ENCODE assay signal across 1 cellular context in genomic region chr1:244047739-244048565, GRCh38.
TF ChIP-seq lines count a peak whose summit lies in the region.

No MANE protein-coding gene starts in this region.

TF ChIP-seq in K562, 482 proteins besides CTCF, POLR2A, EP300 and RAD21 (continued from another document and continues in another):
- TF ChIP-seq XRCC3 (IDR thresholded peaks at IDR 0.05) (no peak), HMGXB4 (CRISPR knock-in tag; IDR thresholded peaks at IDR 0.05) (no peak), FOSL1 (tag; conservative IDR thresholded peaks at IDR 0.05) (0 out of 2 replicates have a peak, but pooled peaks have one; percentile 23), GMEB1 (CRISPR knock-in tag; IDR thresholded peaks at IDR 0.05) (peak; percentile 86), FOXK1 (CRISPR knock-in tag; IDR thresholded peaks at IDR 0.05; ENCODE audit: borderline replicate concordance) (no peak), ATF3 (IDR thresholded peaks at IDR 0.05) (peak; percentile 93), ATF3 (CRISPR knock-in tag; conservative IDR thresholded peaks at IDR 0.05) (0 out of 2 replicates have a peak, but pooled peaks have one; percentile 59), ZBTB17 (CRISPR knock-in tag; IDR thresholded peaks at IDR 0.05) (0 out of 2 replicates have a peak, but pooled peaks have one; percentile 53), KDM2B (CRISPR knock-in tag; IDR thresholded peaks at IDR 0.05) (peak; percentile 96), MTF1 (CRISPR knock-in tag; IDR thresholded peaks at IDR 0.05; ENCODE audit: borderline replicate concordance) (no peak), NR2C2 (CRISPR knock-in tag; IDR thresholded peaks at IDR 0.05) (peak; percentile 54; the same call in 1 of the 2 replicates), NR2C2 (tag; IDR thresholded peaks at IDR 0.05) (no peak), SNIP1 (IDR thresholded peaks at IDR 0.05; ENCODE audit: low read depth) (no peak), ID3 (CRISPR knock-in tag; IDR thresholded peaks at IDR 0.05) (no peak), ID3 (tag; IDR thresholded peaks at IDR 0.05) (peak; percentile 54; the same call in 1 of the 2 replicates), SIX5 (IDR thresholded peaks at IDR 0.05; ENCODE audit: borderline replicate concordance in 1 of 2, insufficient read depth in 1 of 2, low read depth in 1 of 2, low read length in 2 of 2) (no peak), CEBPB (tag; IDR thresholded peaks at IDR 0.05) (peak; percentile 50), RCOR1 (IDR thresholded peaks at IDR 0.05; ENCODE audit: borderline replicate concordance in 1 of 2, low read depth in 2 of 2, low read length in 2 of 2) (peak in 1 of 2 experiments; percentile 7; a peak in 1 of 4 replicates), MGA (IDR thresholded peaks at IDR 0.05) (peak; percentile 53; the same call in 1 of the 2 replicates), STAT6 (CRISPR knock-in tag; IDR thresholded peaks at IDR 0.05) (peak; percentile 60; the same call in 1 of the 2 replicates), LCOR (CRISPR knock-in tag; IDR thresholded peaks at IDR 0.05) (peak; percentile 41; the same call in 1 of the 2 replicates), ZNF384 (IDR thresholded peaks at IDR 0.05; ENCODE audit: low read depth, low read length) (no peak), CHD2 (IDR thresholded peaks at IDR 0.05; ENCODE audit: low read depth, low read length) (peak; percentile 69; the same call in 1 of the 2 replicates), RB1 (IDR thresholded peaks at IDR 0.05; ENCODE audit: low read depth) (peak; percentile 44; the same call in 1 of the 2 replicates), SIN3B (IDR thresholded peaks at IDR 0.05; ENCODE audit: low read depth) (peak; percentile 37; the same call in 1 of the 2 replicates), POLR2H (tag; IDR thresholded peaks at IDR 0.05; ENCODE audit: low read depth) (peak; percentile 74), ZNF655 (CRISPR knock-in tag; IDR thresholded peaks at IDR 0.05) (no peak), CREB1 (IDR thresholded peaks at IDR 0.05) (peak; percentile 65), CREB1 (CRISPR knock-in tag; IDR thresholded peaks at IDR 0.05) (peak; percentile 72), PML (IDR thresholded peaks at IDR 0.05; ENCODE audit: low read length) (peak; percentile 64; the same call in 1 of the 2 replicates), GATAD2B (IDR thresholded peaks at IDR 0.05; ENCODE audit: borderline replicate concordance) (no peak; the same call in 1 of the 2 replicates), HEY1 (CRISPR knock-in tag; IDR thresholded peaks at IDR 0.05; ENCODE audit: borderline replicate concordance) (peak; percentile 53; the same call in 1 of the 2 replicates), SMAD2 (IDR thresholded peaks at IDR 0.05; ENCODE audit: low read depth, low read length) (no peak), BCOR (IDR thresholded peaks at IDR 0.05) (peak; percentile 60), BCLAF1 (IDR thresholded peaks at IDR 0.05; ENCODE audit: borderline replicate concordance in 1 of 2, control insufficient read depth in 1 of 2, low read depth in 2 of 2, low read length in 1 of 2) (no peak)
